ENCODE assay signal across 32 cellular contexts in genomic region chr10:112507988-112508387, GRCh38.
DNase-seq lines count a peak whose midpoint lies in the region; ATAC-seq and TF ChIP-seq lines count a peak whose summit lies in the region.
"Had no signal": no experiment of that assay in that cellular context is flagged by ENCODE, and none has a peak within 500 bp of the region (broad histone marks: within the 10 kb centered on the region; RNA-seq: fewer than 3 reads in every experiment).

No MANE protein-coding gene starts in this region.

- H3K4me1 ChIP-seq in CD4-positive, CD25-positive, alpha-beta regulatory T cell (ENCODE audit: control insufficient read depth, insufficient read depth, low read length, poor library complexity, severe bottlenecking) = peaks cover 3% of the 10 kb centered on the region
- H3K4me1 ChIP-seq in HCT116 (ENCODE audit: control insufficient read depth in 1 of 2, insufficient read depth in 2 of 2, low read length in 2 of 2) (peaks cover 50 to 70% of the 10 kb centered on the region in 2 experiments), mucosa of descending colon (ENCODE audit: low read depth) (no peaks in the 10 kb centered on the region)
- H3K4me1 ChIP-seq: A549; BLaER1 treated with 17β-estradiol and CSF1 and Interleukin-3, amounts not matched to agents 10 nM and 100 nM; SJSA1 had no signal

- ATAC-seq in CD4-positive, CD25-positive, alpha-beta regulatory T cell (ENCODE audit: low read depth in 2 of 2) = no peak
- ATAC-seq in HCT116 = peak; percentile 60
- peak; percentile 73 for ATAC-seq in mucosa of descending colon
- ATAC-seq in esophagus mucosa = no peak
- ATAC-seq: A549, GM12878, HepG2, T-cell had no signal

- no peaks in the 10 kb centered on the region for H3K27me3 Mint-ChIP-seq in CD4-positive, CD25-positive, alpha-beta regulatory T cell
- H3K27me3 Mint-ChIP-seq: CD4-positive, alpha-beta memory T cell; T-cell had no signal

- TF ChIP-seq POLR2A in HCT116 (IDR thresholded peaks at IDR 0.05; ENCODE audit: borderline replicate concordance, extremely low read depth, insufficient read depth, insufficient read length) = no peak

- RAD21 ChIA-PET in HCT116 (lab: Charles Lee; ENCODE audit: low non-redundant PET in 1 of 2, low total read pairs in 2 of 2, uncharacterized antibody in 2 of 2, unreplicated experiment in 2 of 2) = interaction anchor here (1.3 to 1.4 kb wide), 3 partner anchors 9 to 23 kb away, joined by 3 read pairs; no protein-coding TSS in a partner anchor

- no peak for TF ChIP-seq RAD21 in HCT116 (IDR thresholded peaks at IDR 0.05; ENCODE audit: low read depth)

- H3K36me3 ChIP-seq in CD4-positive, CD25-positive, alpha-beta regulatory T cell (ENCODE audit: control insufficient read depth, insufficient read depth, low read length) = no peaks in the 10 kb centered on the region
- H3K36me3 ChIP-seq in HCT116 (ENCODE audit: control insufficient read depth in 1 of 2, insufficient read depth in 2 of 2, low read length in 2 of 2) (peaks cover 0 to 18% of the 10 kb centered on the region in 2 experiments; a peak in 2 of 4 replicates), mucosa of descending colon (ENCODE audit: low read depth) (no peaks in the 10 kb centered on the region)
- H3K36me3 ChIP-seq: SJSA1 had no signal

- peaks cover 14 to 49% (median 37%) of the 10 kb centered on the region in 4 donors for H3K4me1 Mint-ChIP-seq in CD4-positive, CD25-positive, alpha-beta regulatory T cell

- no peak overlapping the region for H3K27ac ChIP-seq in CD4-positive, CD25-positive, alpha-beta regulatory T cell (ENCODE audit: insufficient read depth, low read length, poor library complexity, severe bottlenecking)
- peak overlapping the region; percentile 72 for H3K27ac ChIP-seq in HCT116 (ENCODE audit: low read depth, low read length)
- H3K27ac ChIP-seq in RWPE1 = no peak overlapping the region
- H3K27ac ChIP-seq: A549; BLaER1 treated with 17β-estradiol and CSF1 and Interleukin-3, amounts not matched to agents 10 nM and 100 nM; HL-60; PC-9; SJSA1 had no signal

- H3K4me3 ChIP-seq in CD4-positive, CD25-positive, alpha-beta regulatory T cell (ENCODE audit: low read depth, low read length) = no peak overlapping the region
- H3K4me3 ChIP-seq in HCT116 (replicated peaks in 1 of 2; ENCODE audit: low read depth in 1 of 2, low read length in 2 of 2) (no peak overlapping the region), mucosa of descending colon (no peak overlapping the region)
- H3K4me3 ChIP-seq: A549; BLaER1 treated with 17β-estradiol and CSF1 and Interleukin-3, amounts not matched to agents 10 nM and 100 nM; GM12878; GM23338; PC-9; SJSA1 had no signal

- H3K79me2 ChIP-seq in HCT116 (ENCODE audit: insufficient read depth, low read length) = peaks cover 98% of the 10 kb centered on the region

- peak overlapping the region; percentile 20 to 64 (median 62) for H3K27ac Mint-ChIP-seq in CD4-positive, CD25-positive, alpha-beta regulatory T cell
- H3K27ac Mint-ChIP-seq: CD4-positive, alpha-beta memory T cell; GM23338 had no signal

- no peaks in the 10 kb centered on the region for H3K9me2 ChIP-seq in HCT116 (ENCODE audit: insufficient read depth)

- H3K9me3 ChIP-seq in CD4-positive, CD25-positive, alpha-beta regulatory T cell (ENCODE audit: control insufficient read depth in 2 of 2, low read length in 2 of 2) = no peaks in the 10 kb centered on the region
- H3K9me3 ChIP-seq in HCT116 (ENCODE audit: control insufficient read depth in 1 of 2, insufficient read depth in 1 of 2, low read depth in 1 of 2, low read length in 2 of 2) = no peaks in the 10 kb centered on the region
- H3K9me3 ChIP-seq in mucosa of descending colon = no peaks in the 10 kb centered on the region
- H3K9me3 ChIP-seq: A549, SJSA1 had no signal

- H2AFZ ChIP-seq in HCT116 (ENCODE audit: low read depth, low read length, poor library complexity, severe bottlenecking) = no peak overlapping the region
- H2AFZ ChIP-seq: GM23338, PC-9 had no signal

- peak overlapping the region; percentile 35 for H3K9ac ChIP-seq in HCT116 (ENCODE audit: low read length)
- H3K9ac ChIP-seq: BLaER1 treated with 17β-estradiol and CSF1 and Interleukin-3, amounts not matched to agents 10 nM and 100 nM had no signal

- TF ChIP-seq CTCF in HCT116 (IDR thresholded peaks at IDR 0.05 in 2 of 3, conservative IDR thresholded peaks at IDR 0.05 in 1 of 3; ENCODE audit: borderline replicate concordance in 1 of 3, insufficient read depth in 1 of 3, low read depth in 2 of 3, low read length in 2 of 3) (no peak), mucosa of descending colon (IDR thresholded peaks at IDR 0.05) (no peak), RWPE1 (conservative IDR thresholded peaks at IDR 0.05; ENCODE audit: low read depth) (no peak)

- POLR2A ChIA-PET in HCT116 (lab: Charles Lee) = interaction anchor here (1.3 to 4.2 kb wide), 8 partner anchors 10 to 29 kb away, joined by 3 to 37 read pairs (median 10); no protein-coding TSS in a partner anchor
- POLR2A ChIA-PET in RWPE1 (lab: Yijun Ruan, JAX; ENCODE audit: low non-redundant PET) = no interaction called here

- CTCF ChIA-PET in HCT116 (lab: Charles Lee) (interaction anchor here (1.3 to 1.6 kb wide), 2 partner anchors 10 to 16 kb away, joined by 3 to 4 read pairs; no protein-coding TSS in a partner anchor), RWPE1 (lab: Yijun Ruan, JAX) (interaction anchor here (0.7 kb wide), 1 partner anchor 24 kb away, joined by 3 read pairs; no protein-coding TSS in a partner anchor)

- H4K20me1 ChIP-seq in HCT116 (ENCODE audit: insufficient read depth) = no peaks in the 10 kb centered on the region

- peak overlapping the region in 1 of 4 donors; percentile 7 for H3K4me3 Mint-ChIP-seq in CD4-positive, CD25-positive, alpha-beta regulatory T cell
- H3K4me3 Mint-ChIP-seq: CD4-positive, alpha-beta memory T cell; GM23338; H9; T-cell had no signal

- no peaks in the 10 kb centered on the region for H3K27me3 ChIP-seq in CD4-positive, CD25-positive, alpha-beta regulatory T cell (ENCODE audit: control insufficient read depth, insufficient read depth, low read length)
- no peaks in the 10 kb centered on the region for H3K27me3 ChIP-seq in HCT116 (ENCODE audit: insufficient read depth, low read length)
- H3K27me3 ChIP-seq: BLaER1 treated with 17β-estradiol and CSF1 and Interleukin-3, amounts not matched to agents 10 nM and 100 nM; SJSA1 had no signal

- peaks cover 0 to 4% (median 0%) of the 10 kb centered on the region in 7 donors for H3K9me3 Mint-ChIP-seq in CD4-positive, CD25-positive, alpha-beta regulatory T cell
- H3K9me3 Mint-ChIP-seq: GM23338, H9 had no signal

- TSS peak; percentile 60 for BruUV-seq in HCT116 (replicated peaks; lab: Mats Ljungman, UMichigan)

- peak overlapping the region; percentile 51 for H3K4me2 ChIP-seq in HCT116 (ENCODE audit: low read length)
- H3K4me2 ChIP-seq: A549; BLaER1 treated with 17β-estradiol and CSF1 and Interleukin-3, amounts not matched to agents 10 nM and 100 nM; GM23338; PC-9 had no signal

- intact Hi-C loops in HCT116 (cut with micrococcal nuclease) (no loop called here), mucosa of descending colon (cut with DNase I, micrococcal nuclease) (no loop called here)

- H3K36me3 Mint-ChIP-seq in CD4-positive, CD25-positive, alpha-beta regulatory T cell = peaks cover 18% of the 10 kb centered on the region

- no peak for DNase-seq in CD4-positive, CD25-positive, alpha-beta regulatory T cell
- DNase-seq in HCT116 (ENCODE audit: low read depth, low spot score) (no peak), astrocyte of the hippocampus (ENCODE audit: low read depth, low spot score) (peak; percentile 6), mucosa of descending colon (no peak), retina (no peak), RWPE1 (ENCODE audit: low spot score) (no peak), superior temporal gyrus (ENCODE audit: extremely low spot score) (no peak)
- DNase-seq: AML-193; CD4-positive, alpha-beta memory T cell; COR-L47; DMS79; EL; GDM1; H9; Karpas-422; NCI-H1092 treated with DMSO at 0.1 percent for 48 hours; NCI-H1436; NCI-H187; NCI-H2171 treated with DMSO at 0.1 percent for 48 hours; NCI-H526; NCI-H82; PC-9; Right ventricle myocardium superior; T-cell had no signal

TF ChIP-seq in HCT116, 20 proteins besides CTCF, POLR2A, EP300 and RAD21 (continues in another document):
- no peak for TF ChIP-seq SRF (IDR thresholded peaks at IDR 0.05; ENCODE audit: low read depth)
- TF ChIP-seq CEBPB (IDR thresholded peaks at IDR 0.05; ENCODE audit: low read depth) = no peak
- TF ChIP-seq ZNF274 (IDR thresholded peaks at IDR 0.05; ENCODE audit: low read depth, low read length) = no peak
- TF ChIP-seq POLR2AphosphoS5 (IDR thresholded peaks at IDR 0.05; ENCODE audit: low read depth, low read length) = no peak
- no peak for TF ChIP-seq JUND (IDR thresholded peaks at IDR 0.05)
- TF ChIP-seq YY1 (IDR thresholded peaks at IDR 0.05; ENCODE audit: extremely low read depth, insufficient replicate concordance, low read depth, low read length) = no peak
- no peak for TF ChIP-seq ELF1 (IDR thresholded peaks at IDR 0.05; ENCODE audit: borderline replicate concordance, low read depth)
- no peak for TF ChIP-seq EZH2 (IDR thresholded peaks at IDR 0.05)
- TF ChIP-seq FOSL1 (IDR thresholded peaks at IDR 0.05; ENCODE audit: low read depth) = no peak
- no peak for TF ChIP-seq REST (IDR thresholded peaks at IDR 0.05; ENCODE audit: low read depth)
- no peak for TF ChIP-seq EGR1 (IDR thresholded peaks at IDR 0.05; ENCODE audit: low read depth)

Comparison
In these comparisons a context has a peak if more than half of its experiments do, and no peak if none do; other contexts are left out.
1. ATAC-seq: peak in HCT116 (single experiment) and mucosa of descending colon (single experiment); none in CD4-positive, CD25-positive, alpha-beta regulatory T cell (0 of 2) and esophagus mucosa (single experiment).